1 cellular context compared by ENCODE assay signal in genomic region chr2:54546518-54546917, GRCh38.
TF ChIP-seq lines count a peak whose summit lies in the region.

No MANE protein-coding gene starts in this region.

TF ChIP-seq in K562, 482 proteins besides CTCF, POLR2A, EP300 and RAD21 (continued from another document):
- TF ChIP-seq TAL1 (IDR thresholded peaks at IDR 0.05) (peak; percentile 56), PRDM10 (IDR thresholded peaks at IDR 0.05; ENCODE audit: partially characterized antibody) (peak; percentile 44), GATAD2B (IDR thresholded peaks at IDR 0.05; ENCODE audit: borderline replicate concordance) (no peak), MEIS2 (IDR thresholded peaks at IDR 0.05; ENCODE audit: partially characterized antibody) (peak; percentile 72), THAP7 (CRISPR knock-in tag; IDR thresholded peaks at IDR 0.05) (no peak), TCF3 (CRISPR knock-in tag; IDR thresholded peaks at IDR 0.05) (peak; percentile 70), NCOR1 (IDR thresholded peaks at IDR 0.05) (peak; percentile 53; the same call in 1 of the 2 replicates), CBFA2T2 (conservative IDR thresholded peaks at IDR 0.05) (peak; percentile 59), KLF16 (IDR thresholded peaks at IDR 0.05) (peak; percentile 41; the same call in 1 of the 2 replicates), CEBPZ (IDR thresholded peaks at IDR 0.05; ENCODE audit: borderline replicate concordance, low read depth, low read length) (no peak), ARID1B (IDR thresholded peaks at IDR 0.05) (peak; percentile 76), ADNP (tag; IDR thresholded peaks at IDR 0.05) (0 out of 2 replicates have a peak, but pooled peaks have one; percentile 30), TEAD4 (IDR thresholded peaks at IDR 0.05; ENCODE audit: low read length) (peak; percentile 37; the same call in 1 of the 2 replicates), TEAD4 (CRISPR knock-in tag; IDR thresholded peaks at IDR 0.05; ENCODE audit: borderline replicate concordance) (no peak), NFRKB (IDR thresholded peaks at IDR 0.05; ENCODE audit: low read depth) (no peak), SOX6 (IDR thresholded peaks at IDR 0.05) (peak; percentile 11; the same call in 1 of the 2 replicates), CBFA2T3 (IDR thresholded peaks at IDR 0.05) (peak; percentile 78), DPF2 (IDR thresholded peaks at IDR 0.05) (0 out of 2 replicates have a peak, but pooled peaks have one; percentile 11), NFIC (IDR thresholded peaks at IDR 0.05) (peak; percentile 73), ZFX (CRISPR knock-in tag; IDR thresholded peaks at IDR 0.05) (peak; percentile 20; the same call in 1 of the 2 replicates), PBX2 (CRISPR knock-in tag; IDR thresholded peaks at IDR 0.05; ENCODE audit: low read depth) (no peak), PBX2 (tag; conservative IDR thresholded peaks at IDR 0.05; ENCODE audit: low read depth) (peak; percentile 33; the same call in 1 of the 2 replicates), RCOR1 (IDR thresholded peaks at IDR 0.05; ENCODE audit: borderline replicate concordance in 1 of 2, low read depth in 2 of 2, low read length in 2 of 2) (peak in 1 of 2 experiments; percentile 33; a peak in 1 of 4 replicates)
